In genomic region chr1:26295194-26296138, GRCh38 we compare ENCODE assay signal across 19 cellular contexts. TPM values are rescaled to one million over a fixed set of nuclear protein-coding genes. Genes with fewer than 3 reads are reported as not detected.
DNase-seq lines count a peak whose midpoint lies in the region; ATAC-seq and TF ChIP-seq lines count a peak whose summit lies in the region.
"Had no signal": no experiment of that assay in that cellular context is flagged by ENCODE, and none has a peak within 500 bp of the region (broad histone marks: within the 10 kb centered on the region; RNA-seq: fewer than 3 reads in every experiment).

No MANE protein-coding gene starts in this region.

- intact Hi-C loops in CD4-positive, alpha-beta T cell (cut with DNase I, micrococcal nuclease) = no loop called here

- POLR2A ChIA-PET in activated CD4-positive, alpha-beta T cell treated with anti-CD3 and anti-CD28 coated beads, Interleukin-2, amount 10 ng/mL, durations not matched to agents 7 days and 5 days (lab: Charles Lee) = no interaction called here
- POLR2A ChIA-PET in CD4-positive, alpha-beta T cell (lab: Charles Lee) = interaction anchor here (1.8 to 20.7 kb wide), 2 partner anchors 20 to 26 kb away, joined by 5 to 977 read pairs; partner anchors contain the start of gene CD52
- POLR2A ChIA-PET in naive thymus-derived CD8-positive, alpha-beta T cell (lab: Charles Lee) = interaction anchor here (0.6 to 30.4 kb wide), 3 partner anchors 5 to 334 kb away, joined by 5 to 2161 read pairs (median 72); partner anchors contain the start of genes CD52 and UBXN11

- H3K36me3 Mint-ChIP-seq in activated CD4-positive, alpha-beta T cell treated with anti-CD3 and anti-CD28 coated beads, Interleukin-2, amount 10 ng/mL, durations not matched to agents 7 days and 5 days (ENCODE audit: low read depth) = peaks cover 25% of the 10 kb centered on the region
- peaks cover 12% of the 10 kb centered on the region for H3K36me3 Mint-ChIP-seq in CD4-positive, alpha-beta T cell (ENCODE audit: low read depth)
- no peaks in the 10 kb centered on the region for H3K36me3 Mint-ChIP-seq in activated T-helper 17 cell treated with anti-CD3 and anti-CD28 coated beads, Interleukin-2, amount 50 U/mL, for 72 hours (ENCODE audit: low read depth)
- H3K36me3 Mint-ChIP-seq in naive thymus-derived CD8-positive, alpha-beta T cell = peaks cover 0 to 2% (median 2%) of the 10 kb centered on the region in 3 donors

- H3K9me3 Mint-ChIP-seq in activated CD4-positive, alpha-beta T cell treated with anti-CD3 and anti-CD28 coated beads, Interleukin-2, amount 10 ng/mL, durations not matched to agents 7 days and 5 days = no peaks in the 10 kb centered on the region
- H3K9me3 Mint-ChIP-seq in CD4-positive, alpha-beta T cell = no peaks in the 10 kb centered on the region
- no peaks in the 10 kb centered on the region for H3K9me3 Mint-ChIP-seq in activated T-helper 17 cell treated with anti-CD3 and anti-CD28 coated beads, Interleukin-2, amount 50 U/mL, for 72 hours
- H3K9me3 Mint-ChIP-seq in naive thymus-derived CD8-positive, alpha-beta T cell = no peaks in the 10 kb centered on the region

- H3K4me3 Mint-ChIP-seq in activated CD4-positive, alpha-beta T cell treated with anti-CD3 and anti-CD28 coated beads, Interleukin-2, amount 10 ng/mL, durations not matched to agents 7 days and 5 days = no peak overlapping the region
- H3K4me3 Mint-ChIP-seq in CD4-positive, alpha-beta T cell = no peak overlapping the region
- no peak overlapping the region for H3K4me3 Mint-ChIP-seq in activated T-helper 17 cell treated with anti-CD3 and anti-CD28 coated beads, Interleukin-2, amount 50 U/mL, for 72 hours
- H3K4me3 Mint-ChIP-seq in naive thymus-derived CD8-positive, alpha-beta T cell = no peak overlapping the region

- ATAC-seq in CD4-positive, alpha-beta T cell (ENCODE audit: poor library complexity) = no peak
- ATAC-seq in activated T-helper 17 cell treated with anti-CD3 and anti-CD28 coated beads, Interleukin-2, amount 50 U/mL, for 72 hours (replicated peaks) = no peak
- ATAC-seq in naive thymus-derived CD8-positive, alpha-beta T cell = no peak
- ATAC-seq: HCT116, PC-3 had no signal

- no peak for DNase-seq in activated CD4-positive, alpha-beta T cell treated with anti-CD3 and anti-CD28 coated beads, Interleukin-2, amount 10 ng/mL, durations not matched to agents 7 days and 5 days
- DNase-seq in activated CD4-positive, alpha-beta T cell treated with anti-CD3 and anti-CD28 coated beads for 48 hours = no peak
- DNase-seq in CD4-positive, alpha-beta T cell = peak in 1 of 10 experiments; percentile 0
- no peak for DNase-seq in naive thymus-derived CD8-positive, alpha-beta T cell
- no peak for DNase-seq in H7
- no peak for DNase-seq in EL
- DNase-seq in SW 1271 (lab: John Stamatoyannopoulos, UW) = no peak
- DNase-seq: Calu3, DMS79, KBM-7, NCI-H1092, NCI-H1694, NCI-H446, PC-3 had no signal

- no peak overlapping the region for H3K4me3 ChIP-seq in H7 (ENCODE audit: insufficient read depth, low read depth, low read length)
- H3K4me3 ChIP-seq: BLaER1 had no signal

- CTCF ChIA-PET in activated CD4-positive, alpha-beta T cell treated with anti-CD3 and anti-CD28 coated beads, Interleukin-2, amount 10 ng/mL, durations not matched to agents 7 days and 5 days (lab: Charles Lee) = interaction anchor here (7.0 kb wide), 1 partner anchor 8 kb away, joined by 65 read pairs; no protein-coding TSS in a partner anchor
- CTCF ChIA-PET in CD4-positive, alpha-beta T cell (lab: Charles Lee) = no interaction called here

- no peaks in the 10 kb centered on the region for H3K27me3 Mint-ChIP-seq in activated CD4-positive, alpha-beta T cell treated with anti-CD3 and anti-CD28 coated beads, Interleukin-2, amount 10 ng/mL, durations not matched to agents 7 days and 5 days
- no peaks in the 10 kb centered on the region for H3K27me3 Mint-ChIP-seq in CD4-positive, alpha-beta T cell
- H3K27me3 Mint-ChIP-seq in activated T-helper 17 cell treated with anti-CD3 and anti-CD28 coated beads, Interleukin-2, amount 50 U/mL, for 72 hours = no peaks in the 10 kb centered on the region
- no peaks in the 10 kb centered on the region for H3K27me3 Mint-ChIP-seq in naive thymus-derived CD8-positive, alpha-beta T cell

- H3K9me3 ChIP-seq in CD4-positive, alpha-beta T cell (ENCODE audit: control insufficient read depth, low read length) = no peaks in the 10 kb centered on the region
- H3K9me3 ChIP-seq: BLaER1 had no signal

- peaks cover 32% of the 10 kb centered on the region for H3K4me1 Mint-ChIP-seq in activated CD4-positive, alpha-beta T cell treated with anti-CD3 and anti-CD28 coated beads, Interleukin-2, amount 10 ng/mL, durations not matched to agents 7 days and 5 days
- peaks cover 39% of the 10 kb centered on the region for H3K4me1 Mint-ChIP-seq in CD4-positive, alpha-beta T cell (ENCODE audit: low read depth)
- peaks cover 9% of the 10 kb centered on the region for H3K4me1 Mint-ChIP-seq in activated T-helper 17 cell treated with anti-CD3 and anti-CD28 coated beads, Interleukin-2, amount 50 U/mL, for 72 hours
- peaks cover 20 to 61% (median 51%) of the 10 kb centered on the region in 4 donors for H3K4me1 Mint-ChIP-seq in naive thymus-derived CD8-positive, alpha-beta T cell

- TF ChIP-seq CTCF in CD4-positive, alpha-beta T cell (IDR thresholded peaks at IDR 0.05) = no peak

- H3K27me3 ChIP-seq in CD4-positive, alpha-beta T cell (ENCODE audit: control insufficient read depth, insufficient read depth, low read length) = no peaks in the 10 kb centered on the region
- no peaks in the 10 kb centered on the region for H3K27me3 ChIP-seq in H7 (ENCODE audit: control insufficient read depth, insufficient read depth, low read length)
- H3K27me3 ChIP-seq: BLaER1 had no signal

- no peak overlapping the region for H3K27ac ChIP-seq in CD4-positive, alpha-beta T cell (ENCODE audit: low read depth, low read length)
- H3K27ac ChIP-seq: 22Rv1 had no signal

- H3K27ac Mint-ChIP-seq in activated CD4-positive, alpha-beta T cell treated with anti-CD3 and anti-CD28 coated beads, Interleukin-2, amount 10 ng/mL, durations not matched to agents 7 days and 5 days = peak overlapping the region; percentile 80
- H3K27ac Mint-ChIP-seq in CD4-positive, alpha-beta T cell = peak overlapping the region; percentile 22
- H3K27ac Mint-ChIP-seq in activated T-helper 17 cell treated with anti-CD3 and anti-CD28 coated beads, Interleukin-2, amount 50 U/mL, for 72 hours = peak overlapping the region; percentile 1
- peak overlapping the region; percentile 11 to 89 (median 73) for H3K27ac Mint-ChIP-seq in naive thymus-derived CD8-positive, alpha-beta T cell

- H3K36me3 ChIP-seq in H7 (replicated peaks; ENCODE audit: control insufficient read depth, insufficient read depth, low read length) = no peaks in the 10 kb centered on the region; the same call in 1 of the 2 replicates

RNA-seq across cellular contexts. Expression of gene UBXN11, which starts 11.0 kb away (rescaled TPM):
- total RNA-seq in activated CD4-positive, alpha-beta T cell treated with anti-CD3 and anti-CD28 coated beads, Interleukin-2, amount 10 ng/mL, durations not matched to agents 7 days and 5 days = 10 to 100 TPM; 48.6 to 51.3 TPM
- total RNA-seq in CD4-positive, alpha-beta T cell = 10 to 100 TPM; 39.3 to 42.3 TPM
- 10 to 100 TPM; 17.9 to 23.2 TPM for total RNA-seq in activated T-helper 17 cell treated with anti-CD3 and anti-CD28 coated beads, Interleukin-2, amount 50 U/mL, for 72 hours
- 100 to 1,000 TPM; 121 to 129 TPM for total RNA-seq in naive thymus-derived CD8-positive, alpha-beta T cell
- 10 to 100 TPM in 2 of 3 donors, 1 to 10 TPM in 1; 9.1 to 14.7 (median 12.4) TPM for polyA plus RNA-seq in naive thymus-derived CD8-positive, alpha-beta T cell
- 13.4 and 14.6 TPM in 2 replicates for total RNA-seq in H7 (2014; rRNA removed; shearing (Covaris generic))

RNA-seq across cellular contexts. Expression of gene SH3BGRL3, which starts 15.6 kb away (rescaled TPM):
- 100 to 1,000 TPM; 606 to 707 TPM for total RNA-seq in activated CD4-positive, alpha-beta T cell treated with anti-CD3 and anti-CD28 coated beads, Interleukin-2, amount 10 ng/mL, durations not matched to agents 7 days and 5 days
- 100 to 1,000 TPM; 178 to 193 TPM for total RNA-seq in CD4-positive, alpha-beta T cell
- 100 to 1,000 TPM; 258 to 280 TPM for total RNA-seq in activated T-helper 17 cell treated with anti-CD3 and anti-CD28 coated beads, Interleukin-2, amount 50 U/mL, for 72 hours
- 100 to 1,000 TPM; 250 to 255 TPM for total RNA-seq in naive thymus-derived CD8-positive, alpha-beta T cell
- polyA plus RNA-seq in naive thymus-derived CD8-positive, alpha-beta T cell = 100 to 1,000 TPM; 805 to 925 (median 916) TPM
- total RNA-seq in H7 (2014; rRNA removed; shearing (Covaris generic)) = 40.8 and 56.7 TPM in 2 replicates

RNA-seq across cellular contexts. Expression of gene CD52, which starts 22.3 kb away (rescaled TPM):
- total RNA-seq in activated CD4-positive, alpha-beta T cell treated with anti-CD3 and anti-CD28 coated beads, Interleukin-2, amount 10 ng/mL, durations not matched to agents 7 days and 5 days = 1,000 to 10,000 TPM; 1,663 to 1,924 TPM
- total RNA-seq in CD4-positive, alpha-beta T cell = 100 to 1,000 TPM; 582 to 608 TPM
- total RNA-seq in activated T-helper 17 cell treated with anti-CD3 and anti-CD28 coated beads, Interleukin-2, amount 50 U/mL, for 72 hours = 100 to 1,000 TPM; 218 to 542 TPM
- total RNA-seq in naive thymus-derived CD8-positive, alpha-beta T cell = 100 to 1,000 TPM; 772 to 847 TPM
- 1,000 to 10,000 TPM; 6,330 to 6,863 (median 6,804) TPM for polyA plus RNA-seq in naive thymus-derived CD8-positive, alpha-beta T cell
- 5.1 and 8.3 TPM in 2 replicates for total RNA-seq in H7 (2014; rRNA removed; shearing (Covaris generic))
- total RNA-seq: Calu3, MCF 10A, PC-3 had no signal

RNA-seq across cellular contexts. Expression of gene CRYBG2, which starts 58.5 kb away (rescaled TPM):
- 1 to 10 TPM; 2.2 to 2.6 TPM for total RNA-seq in activated CD4-positive, alpha-beta T cell treated with anti-CD3 and anti-CD28 coated beads, Interleukin-2, amount 10 ng/mL, durations not matched to agents 7 days and 5 days
- total RNA-seq in CD4-positive, alpha-beta T cell = 1 to 10 TPM; 1.3 to 1.4 TPM
- total RNA-seq in activated T-helper 17 cell treated with anti-CD3 and anti-CD28 coated beads, Interleukin-2, amount 50 U/mL, for 72 hours = 10 to 100 TPM in 1 of 2 donors, under 1 TPM in 1; 0.37 to 13.6 TPM
- under 1 TPM; 0.74 to 0.75 TPM for total RNA-seq in naive thymus-derived CD8-positive, alpha-beta T cell
- under 1 TPM in 2 of 3 donors, not detected in 1; 0.07 to 0.55 TPM for polyA plus RNA-seq in naive thymus-derived CD8-positive, alpha-beta T cell
- total RNA-seq in H7 (2014; rRNA removed; shearing (Covaris generic)) = 7.9 and 8.7 TPM in 2 replicates

Comparison
In these comparisons a context has a peak if more than half of its experiments do, and no peak if none do; other contexts are left out.
1. H3K27ac Mint-ChIP-seq: peak in every context shown above with its lines; median percentile 80 in activated CD4-positive, alpha-beta T cell treated with anti-CD3 and anti-CD28 coated beads, Interleukin-2, amount 10 ng/mL, durations not matched to agents 7 days and 5 days; 73 in naive thymus-derived CD8-positive, alpha-beta T cell; 22 in CD4-positive, alpha-beta T cell; 1 in activated T-helper 17 cell treated with anti-CD3 and anti-CD28 coated beads, Interleukin-2, amount 50 U/mL, for 72 hours.
2. RNA of gene CD52, which starts 22.3 kb away (total RNA-seq): 1,663 to 1,924 TPM in activated CD4-positive, alpha-beta T cell treated with anti-CD3 and anti-CD28 coated beads, Interleukin-2, amount 10 ng/mL, durations not matched to agents 7 days and 5 days, 772 to 847 TPM in naive thymus-derived CD8-positive, alpha-beta T cell, 582 to 608 TPM in CD4-positive, alpha-beta T cell and 218 to 542 TPM in activated T-helper 17 cell treated with anti-CD3 and anti-CD28 coated beads, Interleukin-2, amount 50 U/mL, for 72 hours; 5.1 to 8.3 TPM in H7; every median in the first group is over 10 times any median in the second.